1 cellular context compared by ENCODE assay signal in genomic region chr1:235647537-235647936, GRCh38.
TF ChIP-seq lines count a peak whose summit lies in the region.

No MANE protein-coding gene starts in this region.

TF ChIP-seq in HepG2, 621 proteins besides CTCF, POLR2A, EP300 and RAD21 (continued from another document and continues in another):
- 0 out of 2 replicates have a peak, but pooled peaks have one; percentile 13 for TF ChIP-seq HNF1A (IDR thresholded peaks at IDR 0.05; ENCODE audit: low read depth)
- TF ChIP-seq HNF1A (CRISPR knock-in tag; IDR thresholded peaks at IDR 0.05; ENCODE audit: borderline replicate concordance), result peak; percentile 22; the same call in 1 of the 2 replicates
- TF ChIP-seq ZNF749 (CRISPR knock-in tag; IDR thresholded peaks at IDR 0.05; ENCODE audit: borderline replicate concordance), result 0 out of 2 replicates have a peak, but pooled peaks have one; percentile 19
- peak; percentile 95 for TF ChIP-seq ZNF264 (CRISPR knock-in tag; IDR thresholded peaks at IDR 0.05)
- TF ChIP-seq ZSCAN9 (CRISPR knock-in tag; IDR thresholded peaks at IDR 0.05; ENCODE audit: borderline replicate concordance), result peak; percentile 77; the same call in 1 of the 2 replicates
- TF ChIP-seq KLF16 (CRISPR knock-in tag; IDR thresholded peaks at IDR 0.05), result peak in 1 of 2 experiments; percentile 66; a peak in 2 of 4 replicates
- TF ChIP-seq ZNF292 (CRISPR knock-in tag; IDR thresholded peaks at IDR 0.05; ENCODE audit: borderline replicate concordance, low read depth), result peak; percentile 75; the same call in 1 of the 2 replicates
- peak; percentile 67; the same call in 1 of the 2 replicates for TF ChIP-seq FOXC1 (CRISPR knock-in tag; IDR thresholded peaks at IDR 0.05; ENCODE audit: borderline replicate concordance)
- TF ChIP-seq ETV6 (CRISPR knock-in tag; conservative IDR thresholded peaks at IDR 0.05), result 0 out of 2 replicates have a peak, but pooled peaks have one; percentile 47
- TF ChIP-seq HIC2 (CRISPR knock-in tag; IDR thresholded peaks at IDR 0.05; ENCODE audit: low read depth), result peak; percentile 37; the same call in 1 of the 2 replicates
- TF ChIP-seq ZFX (CRISPR knock-in tag; IDR thresholded peaks at IDR 0.05; ENCODE audit: low read depth), result peak; percentile 52; the same call in 1 of the 2 replicates
- peak; percentile 77 for TF ChIP-seq ELF3 (CRISPR knock-in tag; IDR thresholded peaks at IDR 0.05)
- TF ChIP-seq MIER3 (CRISPR knock-in tag; IDR thresholded peaks at IDR 0.05; ENCODE audit: borderline replicate concordance), result peak; percentile 60; the same call in 1 of the 2 replicates
- peak; percentile 43; the same call in 1 of the 2 replicates for TF ChIP-seq YEATS2 (CRISPR knock-in tag; IDR thresholded peaks at IDR 0.05; ENCODE audit: borderline replicate concordance)
- peak; percentile 98 for TF ChIP-seq FOXO1 (CRISPR knock-in tag; IDR thresholded peaks at IDR 0.05)
- 0 out of 2 replicates have a peak, but pooled peaks have one; percentile 37 for TF ChIP-seq ZNF784 (CRISPR knock-in tag; IDR thresholded peaks at IDR 0.05; ENCODE audit: borderline replicate concordance)
- peak; percentile 87 for TF ChIP-seq ZNF605 (CRISPR knock-in tag; IDR thresholded peaks at IDR 0.05)
- TF ChIP-seq CBX5 (CRISPR knock-in tag; IDR thresholded peaks at IDR 0.05; ENCODE audit: borderline replicate concordance), result peak; percentile 71; the same call in 1 of the 2 replicates
- TF ChIP-seq UBTF (CRISPR knock-in tag; IDR thresholded peaks at IDR 0.05), result peak; percentile 45; the same call in 1 of the 2 replicates
- TF ChIP-seq ZBTB25 (CRISPR knock-in tag; IDR thresholded peaks at IDR 0.05), result peak; percentile 62; the same call in 1 of the 2 replicates
- TF ChIP-seq ZNF501 (CRISPR knock-in tag; IDR thresholded peaks at IDR 0.05), result peak; percentile 37; the same call in 1 of the 2 replicates
- TF ChIP-seq KDM1A (CRISPR knock-in tag; IDR thresholded peaks at IDR 0.05), result peak; percentile 97
- TF ChIP-seq SRY (CRISPR knock-in tag; IDR thresholded peaks at IDR 0.05), result 0 out of 2 replicates have a peak, but pooled peaks have one; percentile 27
- peak; percentile 58; the same call in 1 of the 2 replicates for TF ChIP-seq HOXA5 (CRISPR knock-in tag; IDR thresholded peaks at IDR 0.05)
- TF ChIP-seq SPEN (CRISPR knock-in tag; IDR thresholded peaks at IDR 0.05; ENCODE audit: low read depth), result peak; percentile 96; the same call in 1 of the 2 replicates
- TF ChIP-seq NCOA2 (CRISPR knock-in tag; IDR thresholded peaks at IDR 0.05), result peak; percentile 61; the same call in 1 of the 2 replicates
- TF ChIP-seq ZNF710 (CRISPR knock-in tag; IDR thresholded peaks at IDR 0.05; ENCODE audit: borderline replicate concordance), result peak; percentile 80; the same call in 1 of the 2 replicates
- TF ChIP-seq SP5 (CRISPR knock-in tag; IDR thresholded peaks at IDR 0.05; ENCODE audit: borderline replicate concordance, low read depth), result peak; percentile 67
- peak; percentile 36; the same call in 1 of the 2 replicates for TF ChIP-seq TFDP2 (CRISPR knock-in tag; IDR thresholded peaks at IDR 0.05)
- peak; percentile 43; the same call in 1 of the 3 replicates for TF ChIP-seq MXI1 (IDR thresholded peaks at IDR 0.05; ENCODE audit: borderline replicate concordance, low read depth, low read length)
- 0 out of 2 replicates have a peak, but pooled peaks have one; percentile 70 for TF ChIP-seq ZFP36L1 (CRISPR knock-in tag; IDR thresholded peaks at IDR 0.05)
- TF ChIP-seq ZNF564 (CRISPR knock-in tag; IDR thresholded peaks at IDR 0.05), result peak; percentile 2; the same call in 1 of the 2 replicates
- TF ChIP-seq MTA1 (CRISPR knock-in tag; IDR thresholded peaks at IDR 0.05; ENCODE audit: borderline replicate concordance), result peak; percentile 81
- TF ChIP-seq ZBTB7B (CRISPR knock-in tag; IDR thresholded peaks at IDR 0.05), result peak; percentile 83
- peak; percentile 100 for TF ChIP-seq ZMYM3 (CRISPR knock-in tag; IDR thresholded peaks at IDR 0.05)
- TF ChIP-seq MYPOP (CRISPR knock-in tag; IDR thresholded peaks at IDR 0.05), result peak; percentile 54; the same call in 1 of the 2 replicates
- TF ChIP-seq KDM6A (CRISPR knock-in tag; IDR thresholded peaks at IDR 0.05; ENCODE audit: low read depth), result peak; percentile 80
- TF ChIP-seq U2AF1 (optimal IDR thresholded peaks at IDR 0.05; ENCODE audit: low read depth, low read length), result peak; percentile 60
- 0 out of 2 replicates have a peak, but pooled peaks have one; percentile 35 for TF ChIP-seq BRCA1 (CRISPR knock-in tag; IDR thresholded peaks at IDR 0.05)
- peak; percentile 64; the same call in 1 of the 2 replicates for TF ChIP-seq GFI1 (CRISPR knock-in tag; IDR thresholded peaks at IDR 0.05; ENCODE audit: borderline replicate concordance)
- TF ChIP-seq HOXA3 (CRISPR knock-in tag; IDR thresholded peaks at IDR 0.05), result peak; percentile 81
- peak; percentile 42; the same call in 1 of the 2 replicates for TF ChIP-seq ZNF281 (CRISPR knock-in tag; IDR thresholded peaks at IDR 0.05; ENCODE audit: borderline replicate concordance)
